ENCODE assay signal across 1 cellular context in genomic region chr9:133349965-133350624, GRCh38.
TF ChIP-seq lines count a peak whose summit lies in the region.

No MANE protein-coding gene starts in this region.

TF ChIP-seq in K562, 482 proteins besides CTCF, POLR2A, EP300 and RAD21:
- TF ChIP-seq BRD9 (IDR thresholded peaks at IDR 0.05; ENCODE audit: low read depth, partially characterized antibody) = no peak
- TF ChIP-seq TFAP4 (CRISPR knock-in tag; IDR thresholded peaks at IDR 0.05; ENCODE audit: borderline replicate concordance) = 0 out of 2 replicates have a peak, but pooled peaks have one; percentile 12
- peak; percentile 64 for TF ChIP-seq RBFOX2 (IDR thresholded peaks at IDR 0.05; ENCODE audit: low read depth, low read length)
- no peak for TF ChIP-seq SRSF1 (IDR thresholded peaks at IDR 0.05; ENCODE audit: low read depth, low read length)
- TF ChIP-seq POLR2AphosphoS5 (IDR thresholded peaks at IDR 0.05; ENCODE audit: control insufficient read depth, insufficient read depth, low read depth, low read length) = peak; percentile 35; the same call in 1 of the 2 replicates
